15 cellular contexts compared by ENCODE assay signal in genomic region chr15:62887113-62887570, GRCh38.
DNase-seq lines count a peak whose midpoint lies in the region; ATAC-seq and TF ChIP-seq lines count a peak whose summit lies in the region.
"Had no signal": no experiment of that assay in that cellular context is flagged by ENCODE, and none has a peak within 500 bp of the region (broad histone marks: within the 10 kb centered on the region; RNA-seq: fewer than 3 reads in every experiment).

No MANE protein-coding gene starts in this region.

- H3K4me3 Mint-ChIP-seq in activated CD8-positive, alpha-beta memory T cell treated with anti-CD3 and anti-CD28 coated beads, Interleukin-2, amount 10 ng/mL, durations not matched to agents 7 days and 5 days, result no peak overlapping the region
- peak overlapping the region; percentile 22 for H3K4me3 Mint-ChIP-seq in mesothelial cell of epicardium
- H3K4me3 Mint-ChIP-seq in activated CD8-positive, alpha-beta T cell treated with anti-CD3 and anti-CD28 coated beads for 36 hours, result no peak overlapping the region
- H3K4me3 Mint-ChIP-seq: activated naive CD8-positive, alpha-beta T cell; naive thymus-derived CD4-positive, alpha-beta T cell; T-helper 1 cell treated with Interleukin-12 subunit alpha and Interleukin-12 subunit beta and Interleukin-4 antibody, amounts not matched to agents 30 μg/mL and 1 μg/mL, for 36 hours had no signal

- DNase-seq in activated CD8-positive, alpha-beta memory T cell treated with anti-CD3 and anti-CD28 coated beads, Interleukin-2, amount 10 ng/mL, durations not matched to agents 7 days and 5 days, result peak; percentile 15
- no peak for DNase-seq in activated CD8-positive, alpha-beta memory T cell treated with anti-CD3 and anti-CD28 coated beads, Interleukin-2, amount 50 U/mL, for 4 hours
- DNase-seq in choroid plexus epithelial cell (ENCODE audit: low read depth) (peak; percentile 31), mesothelial cell of epicardium (ENCODE audit: low spot score in 2 of 2, unreplicated experiment in 2 of 2) (no peak), transverse colon (no peak)
- DNase-seq in activated CD8-positive, alpha-beta T cell treated with anti-CD3 and anti-CD28 coated beads for 36 hours, result no peak
- DNase-seq: DND-41; effector memory CD4-positive, alpha-beta T cell; naive thymus-derived CD4-positive, alpha-beta T cell; NCI-H1417 treated with DMSO at 0.1 percent for 48 hours; stimulated activated naive CD4-positive, alpha-beta T cell had no signal

- in situ Hi-C loops in transverse colon (cut with MboI; ENCODE audit: low pct_ligation_motif_present in 1 of 4, low pct_unique_long_range_greater_than_20kb in 1 of 4, low sequenced_read_pairs in 3 of 4), result loop anchor here in 1 of 4 donors (25.0 kb wide), 1 partner anchor 150 kb away; the partner anchor contains the start of gene TPM1

- TF ChIP-seq CTCF in choroid plexus epithelial cell (conservative IDR thresholded peaks at IDR 0.05; ENCODE audit: low read depth, low read length) (no peak), mesothelial cell of epicardium (IDR thresholded peaks at IDR 0.05; ENCODE audit: unreplicated experiment) (no peak), transverse colon (IDR thresholded peaks at IDR 0.05) (no peak)
- TF ChIP-seq CTCF in activated CD8-positive, alpha-beta T cell treated with anti-CD3 and anti-CD28 coated beads for 36 hours (IDR thresholded peaks at IDR 0.05), result no peak

- H3K27ac ChIP-seq in transverse colon, result peak overlapping the region; percentile 52 to 68 (median 60)

- H3K36me3 ChIP-seq in transverse colon, result no peaks in the 10 kb centered on the region

- H3K9me3 Mint-ChIP-seq in activated CD8-positive, alpha-beta memory T cell treated with anti-CD3 and anti-CD28 coated beads, Interleukin-2, amount 10 ng/mL, durations not matched to agents 7 days and 5 days (ENCODE audit: low read depth), result no peaks in the 10 kb centered on the region
- no peaks in the 10 kb centered on the region for H3K9me3 Mint-ChIP-seq in mesothelial cell of epicardium
- no peaks in the 10 kb centered on the region for H3K9me3 Mint-ChIP-seq in activated CD8-positive, alpha-beta T cell treated with anti-CD3 and anti-CD28 coated beads for 36 hours
- H3K9me3 Mint-ChIP-seq: naive thymus-derived CD4-positive, alpha-beta T cell; T-helper 1 cell treated with Interleukin-12 subunit alpha and Interleukin-12 subunit beta and Interleukin-4 antibody, amounts not matched to agents 30 μg/mL and 1 μg/mL, for 36 hours had no signal

- H3K27me3 Mint-ChIP-seq in activated CD8-positive, alpha-beta memory T cell treated with anti-CD3 and anti-CD28 coated beads, Interleukin-2, amount 10 ng/mL, durations not matched to agents 7 days and 5 days, result peaks cover 43% of the 10 kb centered on the region
- H3K27me3 Mint-ChIP-seq in mesothelial cell of epicardium (ENCODE audit: low read depth), result no peaks in the 10 kb centered on the region
- peaks cover 21% of the 10 kb centered on the region for H3K27me3 Mint-ChIP-seq in activated CD8-positive, alpha-beta T cell treated with anti-CD3 and anti-CD28 coated beads for 36 hours

- no peaks in the 10 kb centered on the region for H3K27me3 ChIP-seq in transverse colon

- H3K4me1 ChIP-seq in transverse colon, result peaks cover 9 to 43% (median 27%) of the 10 kb centered on the region in 4 donors

- no peak for ATAC-seq in activated CD8-positive, alpha-beta memory T cell treated with anti-CD3 and anti-CD28 coated beads, Interleukin-2, amount 10 ng/mL, durations not matched to agents 7 days and 5 days
- no peak for ATAC-seq in GM18858 (IDR thresholded peaks at IDR 0.05; ENCODE audit: unreplicated experiment)
- ATAC-seq in activated CD8-positive, alpha-beta T cell treated with anti-CD3 and anti-CD28 coated beads for 36 hours, result no peak
- ATAC-seq in GM21423 (IDR thresholded peaks at IDR 0.05; ENCODE audit: unreplicated experiment), result no peak
- ATAC-seq: naive thymus-derived CD4-positive, alpha-beta T cell had no signal

- POLR2A ChIA-PET in activated CD8-positive, alpha-beta T cell treated with anti-CD3 and anti-CD28 coated beads for 36 hours (lab: Charles Lee), result interaction anchor here (0.6 kb wide), 1 partner anchor 55 kb away, joined by 3 read pairs; no protein-coding TSS in a partner anchor

- TF ChIP-seq EP300 in transverse colon (IDR thresholded peaks at IDR 0.05; ENCODE audit: low read depth), result no peak

- no peaks in the 10 kb centered on the region for H3K9me3 ChIP-seq in transverse colon

- no peak for TF ChIP-seq POLR2A in transverse colon (IDR thresholded peaks at IDR 0.05)

- no peak overlapping the region for H3K4me3 ChIP-seq in choroid plexus epithelial cell (ENCODE audit: low read depth, low read length)
- no peak overlapping the region for H3K4me3 ChIP-seq in transverse colon

- H3K36me3 Mint-ChIP-seq in activated CD8-positive, alpha-beta memory T cell treated with anti-CD3 and anti-CD28 coated beads, Interleukin-2, amount 10 ng/mL, durations not matched to agents 7 days and 5 days, result no peaks in the 10 kb centered on the region
- no peaks in the 10 kb centered on the region for H3K36me3 Mint-ChIP-seq in mesothelial cell of epicardium
- H3K36me3 Mint-ChIP-seq in activated CD8-positive, alpha-beta T cell treated with anti-CD3 and anti-CD28 coated beads for 36 hours (ENCODE audit: low read depth), result no peaks in the 10 kb centered on the region
- H3K36me3 Mint-ChIP-seq: activated naive CD8-positive, alpha-beta T cell; naive thymus-derived CD4-positive, alpha-beta T cell had no signal

- H3K4me1 Mint-ChIP-seq in activated CD8-positive, alpha-beta memory T cell treated with anti-CD3 and anti-CD28 coated beads, Interleukin-2, amount 10 ng/mL, durations not matched to agents 7 days and 5 days, result no peaks in the 10 kb centered on the region
- H3K4me1 Mint-ChIP-seq in mesothelial cell of epicardium, result peaks cover 52% of the 10 kb centered on the region
- no peaks in the 10 kb centered on the region for H3K4me1 Mint-ChIP-seq in activated CD8-positive, alpha-beta T cell treated with anti-CD3 and anti-CD28 coated beads for 36 hours (ENCODE audit: low read depth)
- H3K4me1 Mint-ChIP-seq: naive thymus-derived CD4-positive, alpha-beta T cell had no signal

- intact Hi-C loops in transverse colon (cut with DNase I; ENCODE audit: low total_unique reads), result no loop called here
- intact Hi-C loops in activated CD8-positive, alpha-beta T cell treated with anti-CD3 and anti-CD28 coated beads for 36 hours (cut with micrococcal nuclease), result no loop called here

- 26 to 63% methylated on average over 6 to 7 of the region's 7 CpGs for WGBS in transverse colon (ENCODE audit: low coverage in 1 of 2), 2 donors

- CTCF ChIA-PET in activated CD8-positive, alpha-beta memory T cell treated with anti-CD3 and anti-CD28 coated beads, Interleukin-2, amount 10 ng/mL, durations not matched to agents 7 days and 5 days (lab: Charles Lee), result no interaction called here
- CTCF ChIA-PET in activated CD8-positive, alpha-beta T cell treated with anti-CD3 and anti-CD28 coated beads for 36 hours (lab: Charles Lee), result no interaction called here

- no peak overlapping the region for H3K27ac Mint-ChIP-seq in activated CD8-positive, alpha-beta memory T cell treated with anti-CD3 and anti-CD28 coated beads, Interleukin-2, amount 10 ng/mL, durations not matched to agents 7 days and 5 days
- peak overlapping the region; percentile 85 for H3K27ac Mint-ChIP-seq in mesothelial cell of epicardium
- no peak overlapping the region for H3K27ac Mint-ChIP-seq in activated CD8-positive, alpha-beta T cell treated with anti-CD3 and anti-CD28 coated beads for 36 hours
- H3K27ac Mint-ChIP-seq: activated naive CD8-positive, alpha-beta T cell; naive thymus-derived CD4-positive, alpha-beta T cell; T-helper 1 cell treated with Interleukin-12 subunit alpha and Interleukin-12 subunit beta and Interleukin-4 antibody, amounts not matched to agents 30 μg/mL and 1 μg/mL, for 36 hours had no signal

Comparison
In these comparisons a context has a peak if more than half of its experiments do, and no peak if none do; other contexts are left out.
1. DNase-seq: peak in activated CD8-positive, alpha-beta memory T cell treated with anti-CD3 and anti-CD28 coated beads, Interleukin-2, amount 10 ng/mL, durations not matched to agents 7 days and 5 days (single experiment) and choroid plexus epithelial cell (single experiment); none in activated CD8-positive, alpha-beta memory T cell treated with anti-CD3 and anti-CD28 coated beads, Interleukin-2, amount 50 U/mL, for 4 hours (single experiment), mesothelial cell of epicardium (0 of 2), transverse colon (single experiment) and activated CD8-positive, alpha-beta T cell treated with anti-CD3 and anti-CD28 coated beads for 36 hours (single experiment).